In the genomic region with DNA sequence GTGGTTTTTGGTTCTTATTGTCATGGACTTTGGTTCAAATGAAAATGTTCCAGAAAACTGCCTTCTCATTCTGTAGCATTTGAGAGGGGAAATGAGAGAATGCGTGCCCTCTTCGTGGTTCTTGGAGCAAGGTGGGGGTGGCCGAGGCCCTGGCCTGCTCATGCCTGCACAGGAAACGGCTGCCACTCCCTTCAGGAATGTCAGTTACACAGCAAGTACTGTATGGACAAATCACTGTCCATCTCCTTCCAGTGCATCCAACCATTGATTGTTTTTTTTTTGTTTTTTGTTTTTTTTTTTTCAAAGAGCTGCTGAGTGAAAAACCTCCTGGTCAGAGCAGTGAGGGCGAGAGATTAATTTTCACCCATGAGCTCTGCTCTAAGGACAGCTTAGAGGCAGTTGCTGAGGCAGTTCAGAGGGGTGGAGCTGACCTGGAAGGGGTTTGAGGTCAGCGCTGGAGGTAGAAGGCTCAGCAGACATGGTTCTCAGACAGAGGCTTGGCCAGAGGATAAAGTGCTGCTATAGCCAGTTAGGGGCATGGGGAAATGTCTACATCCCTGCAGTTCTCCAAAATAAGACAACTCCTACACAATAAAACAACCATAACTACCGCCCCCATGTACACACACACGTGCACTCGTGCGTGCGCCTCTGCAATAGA, we compare ENCODE assay signal across 10 cellular contexts. TPM values are rescaled to one million over a fixed set of nuclear protein-coding genes. Genes with fewer than 3 reads are reported as not detected.
DNase-seq lines count a peak whose midpoint lies in the region; ATAC-seq and TF ChIP-seq lines count a peak whose summit lies in the region.
"Had no signal": no experiment of that assay in that cellular context is flagged by ENCODE, and none has a peak within 500 bp of the region (broad histone marks: within the 10 kb centered on the region; RNA-seq: fewer than 3 reads in every experiment).

No MANE protein-coding gene starts in this region.

- no peaks in the 10 kb centered on the region for H3K36me3 Mint-ChIP-seq in mesothelial cell of epicardium
- H3K36me3 Mint-ChIP-seq in activated CD4-positive, alpha-beta T cell treated with anti-CD3 and anti-CD28 coated beads, Interleukin-2, amount 10 ng/mL, durations not matched to agents 24 days and 14 days (ENCODE audit: low read depth), result no peaks in the 10 kb centered on the region
- no peaks in the 10 kb centered on the region for H3K36me3 Mint-ChIP-seq in effector memory CD8-positive, alpha-beta T cell (ENCODE audit: insufficient read depth)

- no peak overlapping the region for H3K4me3 ChIP-seq in BLaER1 treated with 17β-estradiol and CSF1 and Interleukin-3, amounts not matched to agents 10 nM and 100 nM
- peak overlapping the region; percentile 49 for H3K4me3 ChIP-seq in adipocyte (ENCODE audit: low read length)
- H3K4me3 ChIP-seq: suprapubic skin had no signal

- intact Hi-C loops in activated CD4-positive, alpha-beta T cell treated with anti-CD3 and anti-CD28 coated beads, Interleukin-2, amount 10 ng/mL, durations not matched to agents 24 days and 14 days (cut with micrococcal nuclease), result loop anchor here (1.0 kb wide), 1 partner anchor 335 kb away; no protein-coding TSS in a partner anchor

- no peaks in the 10 kb centered on the region for H3K9me3 ChIP-seq in BLaER1 treated with 17β-estradiol and CSF1 and Interleukin-3, amounts not matched to agents 10 nM and 100 nM (replicated peaks in 1 of 11)
- H3K9me3 ChIP-seq in adipocyte (ENCODE audit: control insufficient read depth, low read length), result no peaks in the 10 kb centered on the region
- H3K9me3 ChIP-seq: suprapubic skin had no signal

- DNase-seq in LHCN-M2 (ENCODE audit: low read depth) (peak; percentile 40), adipocyte (ENCODE audit: low read depth) (no peak), mesothelial cell of epicardium (ENCODE audit: low spot score in 2 of 2, unreplicated experiment in 2 of 2) (no peak)
- DNase-seq in activated CD4-positive, alpha-beta T cell treated with anti-CD3 and anti-CD28 coated beads, Interleukin-2, amount 10 ng/mL, durations not matched to agents 24 days and 14 days, result no peak
- DNase-seq in effector memory CD8-positive, alpha-beta T cell, result no peak

- H3K4me1 ChIP-seq in BLaER1 treated with 17β-estradiol and CSF1 and Interleukin-3, amounts not matched to agents 10 nM and 100 nM, result peaks cover 11 to 29% (median 17%) of the 10 kb centered on the region in 10 experiments; a peak in 18 of 20 replicates
- peaks cover 5% of the 10 kb centered on the region for H3K4me1 ChIP-seq in adipocyte (ENCODE audit: control insufficient read depth, insufficient read depth, low read length)

- ATAC-seq in HG02623 (IDR thresholded peaks at IDR 0.05; ENCODE audit: unreplicated experiment), result no peak
- no peak for ATAC-seq in HG03045 (IDR thresholded peaks at IDR 0.05; ENCODE audit: unreplicated experiment)
- ATAC-seq in effector memory CD8-positive, alpha-beta T cell (replicated peaks), result no peak

- H4K20me1 ChIP-seq in BLaER1 treated with 17β-estradiol and CSF1 and Interleukin-3, amounts not matched to agents 10 nM and 100 nM, result peaks cover 0 to 6% (median 0%) of the 10 kb centered on the region in 11 experiments; a peak in 1 of 22 replicates

- H3K4me3 Mint-ChIP-seq in mesothelial cell of epicardium, result no peak overlapping the region
- H3K4me3 Mint-ChIP-seq in activated CD4-positive, alpha-beta T cell treated with anti-CD3 and anti-CD28 coated beads, Interleukin-2, amount 10 ng/mL, durations not matched to agents 24 days and 14 days, result no peak overlapping the region
- no peak overlapping the region for H3K4me3 Mint-ChIP-seq in effector memory CD8-positive, alpha-beta T cell

- peak overlapping the region in 8 of 11 experiments; percentile 3 to 58 (median 34); a peak in 13 of 22 replicates for H3K4me2 ChIP-seq in BLaER1 treated with 17β-estradiol and CSF1 and Interleukin-3, amounts not matched to agents 10 nM and 100 nM

- TF ChIP-seq CTCF in mesothelial cell of epicardium (IDR thresholded peaks at IDR 0.05; ENCODE audit: unreplicated experiment), result no peak

- no peaks in the 10 kb centered on the region for H3K9me3 Mint-ChIP-seq in mesothelial cell of epicardium
- no peaks in the 10 kb centered on the region for H3K9me3 Mint-ChIP-seq in activated CD4-positive, alpha-beta T cell treated with anti-CD3 and anti-CD28 coated beads, Interleukin-2, amount 10 ng/mL, durations not matched to agents 24 days and 14 days
- no peaks in the 10 kb centered on the region for H3K9me3 Mint-ChIP-seq in effector memory CD8-positive, alpha-beta T cell

- H3K36me3 ChIP-seq in BLaER1 treated with 17β-estradiol and CSF1 and Interleukin-3, amounts not matched to agents 10 nM and 100 nM, result no peaks in the 10 kb centered on the region
- H3K36me3 ChIP-seq in adipocyte (ENCODE audit: control insufficient read depth, insufficient read depth, low read length, severe bottlenecking), result no peaks in the 10 kb centered on the region
- H3K36me3 ChIP-seq: suprapubic skin had no signal

- peaks cover 36% of the 10 kb centered on the region for H3K4me1 Mint-ChIP-seq in mesothelial cell of epicardium
- peaks cover 9% of the 10 kb centered on the region for H3K4me1 Mint-ChIP-seq in activated CD4-positive, alpha-beta T cell treated with anti-CD3 and anti-CD28 coated beads, Interleukin-2, amount 10 ng/mL, durations not matched to agents 24 days and 14 days
- peaks cover 0 to 6% of the 10 kb centered on the region in 2 donors for H3K4me1 Mint-ChIP-seq in effector memory CD8-positive, alpha-beta T cell (ENCODE audit: low read depth in 2 of 2)

- no peaks in the 10 kb centered on the region for H3K27me3 Mint-ChIP-seq in mesothelial cell of epicardium (ENCODE audit: low read depth)
- peaks cover 10% of the 10 kb centered on the region for H3K27me3 Mint-ChIP-seq in activated CD4-positive, alpha-beta T cell treated with anti-CD3 and anti-CD28 coated beads, Interleukin-2, amount 10 ng/mL, durations not matched to agents 24 days and 14 days
- peaks cover 9 to 11% of the 10 kb centered on the region in 2 donors for H3K27me3 Mint-ChIP-seq in effector memory CD8-positive, alpha-beta T cell

- no peak overlapping the region for H3K27ac ChIP-seq in BLaER1 treated with 17β-estradiol and CSF1 and Interleukin-3, amounts not matched to agents 10 nM and 100 nM
- H3K27ac ChIP-seq: C4-2B, suprapubic skin had no signal

- peak overlapping the region; percentile 21 for H3K27ac Mint-ChIP-seq in mesothelial cell of epicardium
- H3K27ac Mint-ChIP-seq in activated CD4-positive, alpha-beta T cell treated with anti-CD3 and anti-CD28 coated beads, Interleukin-2, amount 10 ng/mL, durations not matched to agents 24 days and 14 days, result no peak overlapping the region
- no peak overlapping the region for H3K27ac Mint-ChIP-seq in effector memory CD8-positive, alpha-beta T cell

- H3K27me3 ChIP-seq in BLaER1 treated with 17β-estradiol and CSF1 and Interleukin-3, amounts not matched to agents 10 nM and 100 nM, result no peaks in the 10 kb centered on the region
- no peaks in the 10 kb centered on the region for H3K27me3 ChIP-seq in adipocyte (replicated peaks; ENCODE audit: control insufficient read depth, insufficient read depth, low read length)
- H3K27me3 ChIP-seq: suprapubic skin had no signal

- H3K9ac ChIP-seq in BLaER1 treated with 17β-estradiol and CSF1 and Interleukin-3, amounts not matched to agents 10 nM and 100 nM, result no peak overlapping the region
- H3K9ac ChIP-seq in adipocyte (ENCODE audit: low read length), result peak overlapping the region; percentile 35

RNA-seq across cellular contexts. Expression of a gene that starts 20.2 kb away (rescaled TPM):
- 134 and 149 TPM in 2 replicates for total RNA-seq in LHCN-M2 (2014; rRNA removed)
- 32.8 TPM for polyA plus RNA-seq in LHCN-M2 (2012)
- 37.8 to 43.5 TPM (median 38.7 TPM) in 3 replicates for total RNA-seq in mesothelial cell of epicardium
- total RNA-seq in activated CD4-positive, alpha-beta T cell treated with anti-CD3 and anti-CD28 coated beads, Interleukin-2, amount 10 ng/mL, durations not matched to agents 24 days and 14 days, result 36.0 and 40.0 TPM in 2 replicates

RNA-seq across cellular contexts. Expression of a gene that starts 58.7 kb away (rescaled TPM):
- 305 and 353 TPM in 2 replicates for total RNA-seq in LHCN-M2 (2014; rRNA removed)
- polyA plus RNA-seq in LHCN-M2 (2012), result 3,072 TPM
- total RNA-seq in mesothelial cell of epicardium, result 1,296 to 1,333 TPM (median 1,329 TPM) in 3 replicates
- total RNA-seq in activated CD4-positive, alpha-beta T cell treated with anti-CD3 and anti-CD28 coated beads, Interleukin-2, amount 10 ng/mL, durations not matched to agents 24 days and 14 days, result 1,827 and 1,829 TPM in 2 replicates
